Comparison of ENCODE assay signal across 10 cellular contexts in genomic region chr2:10190737-10191532, GRCh38.
"Had no signal": no experiment of that assay in that cellular context is flagged by ENCODE, and none has a peak within 500 bp of the region (broad histone marks: within the 10 kb centered on the region; RNA-seq: fewer than 3 reads in every experiment).

No MANE protein-coding gene starts in this region.

- H3K27ac Mint-ChIP-seq: activated naive CD4-positive, alpha-beta T cell treated with anti-CD3 and anti-CD28 coated beads for 36 hours; dendritic cell treated with granulocyte-macrophage colony-stimulating factor and Interleukin-4, amounts not matched to agents 40 ng/mL and 50 ng/mL, for 4 days had no signal

- DNase-seq: activated CD4-positive, alpha-beta T cell treated with anti-CD3 and anti-CD28 coated beads for 48 hours; activated CD4-positive, CD25-positive, alpha-beta regulatory T cell; activated CD8-positive, alpha-beta memory T cell treated with anti-CD3 and anti-CD28 coated beads, Interleukin-2, amount 50 U/mL, for 4 hours; activated naive CD4-positive, alpha-beta T cell treated with anti-CD3 and anti-CD28 coated beads for 36 hours; activated T-cell treated with anti-CD3 and anti-CD28 coated beads, Interleukin-2, amount 50 U/mL, for 4 hours; effector CD8-positive, alpha-beta T cell; left colon; psoas muscle; right cardiac atrium had no signal

- H3K4me3 Mint-ChIP-seq: activated naive CD4-positive, alpha-beta T cell treated with anti-CD3 and anti-CD28 coated beads for 36 hours; activated T-cell treated with anti-CD3 and anti-CD28 coated beads, Interleukin-2, amount 50 U/mL, for 4 hours; dendritic cell treated with granulocyte-macrophage colony-stimulating factor and Interleukin-4, amounts not matched to agents 40 ng/mL and 50 ng/mL, for 4 days had no signal

- ATAC-seq: activated T-cell treated with anti-CD3 and anti-CD28 coated beads, Interleukin-2, amount 50 U/mL, for 4 hours; left colon; psoas muscle; right cardiac atrium had no signal

- H3K27me3 Mint-ChIP-seq: dendritic cell treated with granulocyte-macrophage colony-stimulating factor and Interleukin-4, amounts not matched to agents 40 ng/mL and 50 ng/mL, for 4 days had no signal
